In the genomic region with DNA sequence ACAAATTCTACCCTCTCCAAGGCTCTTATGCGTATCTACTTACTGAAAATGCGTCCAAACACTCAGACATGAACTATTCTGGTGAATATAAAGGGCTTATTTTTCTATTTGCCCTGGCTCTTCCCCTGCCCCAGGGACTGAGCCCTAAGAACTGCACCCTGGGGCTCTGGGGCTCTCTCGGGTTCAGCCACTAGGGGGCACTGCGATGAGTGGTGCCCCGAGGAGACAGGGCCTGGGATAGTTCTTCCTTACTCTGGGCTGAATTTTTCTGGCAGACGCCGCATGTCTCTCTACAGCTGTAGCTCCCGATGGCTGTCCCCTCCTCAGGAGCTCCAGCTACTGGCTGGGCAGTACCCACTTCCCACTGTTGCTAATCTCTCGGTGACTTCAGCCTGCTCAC, we compare ENCODE assay signal across 12 cellular contexts. TPM values are rescaled to one million over a fixed set of nuclear protein-coding genes. Genes with fewer than 3 reads are reported as not detected.
DNase-seq lines count a peak whose midpoint lies in the region; ATAC-seq and TF ChIP-seq lines count a peak whose summit lies in the region.
"Had no signal": no experiment of that assay in that cellular context is flagged by ENCODE, and none has a peak within 500 bp of the region (broad histone marks: within the 10 kb centered on the region; RNA-seq: fewer than 3 reads in every experiment).

No MANE protein-coding gene starts in this region.

- no peak overlapping the region for H3K4me2 ChIP-seq in SU-DHL-6 (ENCODE audit: low read depth, low read length, poor library complexity, severe bottlenecking)

- POLR2A ChIA-PET in A673 (lab: Charles Lee; ENCODE audit: low non-redundant PET): no interaction called here

- H4K20me1 ChIP-seq in SU-DHL-6 (ENCODE audit: low read depth, low read length): no peaks in the 10 kb centered on the region

- H3K27ac ChIP-seq in A673 (ENCODE audit: low read depth, low read length, poor library complexity, severe bottlenecking): no peak overlapping the region
- H3K27ac ChIP-seq in SU-DHL-6 (ENCODE audit: low read depth, low read length): no peak overlapping the region
- H3K27ac ChIP-seq in foreskin keratinocyte: no peak overlapping the region
- H3K27ac ChIP-seq: esophagus muscularis mucosa had no signal

- H3K36me3 ChIP-seq in A673 (ENCODE audit: insufficient read depth, low read length, poor library complexity, severe bottlenecking) (no peaks in the 10 kb centered on the region), SU-DHL-6 (ENCODE audit: low read length) (no peaks in the 10 kb centered on the region), H7 (replicated peaks; ENCODE audit: control insufficient read depth, insufficient read depth, low read length) (no peaks in the 10 kb centered on the region)
- H3K36me3 ChIP-seq: esophagus muscularis mucosa had no signal

- no peak for DNase-seq in A673 (ENCODE audit: low spot score)
- no peak for DNase-seq in GM12864 (ENCODE audit: low read depth)
- DNase-seq in foreskin keratinocyte: no peak
- DNase-seq in putamen (ENCODE audit: low spot score): no peak
- no peak for DNase-seq in H7
- no peak for DNase-seq in T-helper 1 cell
- DNase-seq in NCI-H146 treated with DMSO at 0.1 percent for 48 hours (lab: John Stamatoyannopoulos, UW; ENCODE audit: unreplicated experiment): no peak
- DNase-seq: activated B cell treated with CpG ODN at 0.5 μM for 24 hours; activated T-cell treated with anti-CD3 and anti-CD28 coated beads, Interleukin-2, amount 50 U/mL, for 48 hours; nephron progenitor cell had no signal

- CTCF ChIA-PET in A673 (lab: Charles Lee): no interaction called here

- no peaks in the 10 kb centered on the region for H3K9me2 ChIP-seq in SU-DHL-6 (replicated peaks; ENCODE audit: insufficient read depth, low read length)

- no TSS peak for BruUV-seq in A673 (replicated peaks; lab: Mats Ljungman, UMichigan)

- H3K4me3 ChIP-seq in A673 (ENCODE audit: low read depth, low read length, poor library complexity, severe bottlenecking): no peak overlapping the region
- no peak overlapping the region for H3K4me3 ChIP-seq in GM12864 (ENCODE audit: low read depth, low read length)
- no peak overlapping the region for H3K4me3 ChIP-seq in SU-DHL-6 (ENCODE audit: insufficient read depth, low read length, poor library complexity, severe bottlenecking)
- H3K4me3 ChIP-seq in H7 (ENCODE audit: insufficient read depth, low read depth, low read length): no peak overlapping the region
- H3K4me3 ChIP-seq: esophagus muscularis mucosa had no signal

- no peaks in the 10 kb centered on the region for H3K9me3 ChIP-seq in A673 (ENCODE audit: low read depth, low read length, poor library complexity, severe bottlenecking)
- no peaks in the 10 kb centered on the region for H3K9me3 ChIP-seq in SU-DHL-6 (ENCODE audit: insufficient read depth, low read length)
- H3K9me3 ChIP-seq: esophagus muscularis mucosa had no signal

- no peak overlapping the region for H3K9ac ChIP-seq in SU-DHL-6 (ENCODE audit: low read length)

- no peak overlapping the region for H2AFZ ChIP-seq in SU-DHL-6 (ENCODE audit: low read depth, low read length, severe bottlenecking)

- H3F3A ChIP-seq in SU-DHL-6 (ENCODE audit: insufficient read depth): no peaks in the 10 kb centered on the region

- intact Hi-C loops in A673 (cut with micrococcal nuclease; ENCODE audit: unreplicated experiment): no loop called here

- no peaks in the 10 kb centered on the region for H3K79me2 ChIP-seq in SU-DHL-6 (ENCODE audit: insufficient read depth, low read length)

- H3K27me3 ChIP-seq in A673 (replicated peaks; ENCODE audit: insufficient read depth, low read depth, low read length, poor library complexity) (no peaks in the 10 kb centered on the region), SU-DHL-6 (ENCODE audit: low read length) (no peaks in the 10 kb centered on the region), foreskin keratinocyte (no peaks in the 10 kb centered on the region), H7 (ENCODE audit: control insufficient read depth, insufficient read depth, low read length) (no peaks in the 10 kb centered on the region)
- H3K27me3 ChIP-seq: esophagus muscularis mucosa had no signal

- TF ChIP-seq CTCF in A673 (conservative IDR thresholded peaks at IDR 0.05; ENCODE audit: low read depth, low read length): peak; percentile 58
- peak; percentile 58 for TF ChIP-seq CTCF in GM12864 (IDR thresholded peaks at IDR 0.05; ENCODE audit: low read depth, low read length, missing control alignments)
- peak; percentile 88 for TF ChIP-seq CTCF in SU-DHL-6 (IDR thresholded peaks at IDR 0.05; ENCODE audit: insufficient read depth, low read length, poor library complexity, severe bottlenecking)
- TF ChIP-seq CTCF in foreskin keratinocyte (conservative IDR thresholded peaks at IDR 0.05): peak; percentile 49

- no peaks in the 10 kb centered on the region for H3K4me1 ChIP-seq in A673 (ENCODE audit: insufficient read depth, low read length, poor library complexity, severe bottlenecking)
- H3K4me1 ChIP-seq in foreskin keratinocyte: peaks cover 3% of the 10 kb centered on the region
- H3K4me1 ChIP-seq: esophagus muscularis mucosa had no signal

- ATAC-seq in foreskin keratinocyte: no peak

RNA-seq across cellular contexts. Expression of a gene that starts 30.8 kb away (rescaled TPM):
- total RNA-seq in A673 (2021) (0.77 and 3.0 TPM in 2 replicates), foreskin keratinocyte (57.0 and 68.5 TPM in 2 replicates)
- 53.2 and 64.3 TPM in 2 replicates for polyA plus RNA-seq in foreskin keratinocyte
- total RNA-seq in H7 (2014; rRNA removed; shearing (Covaris generic)): 0.48 TPM in 2 replicates

Comparison
In these comparisons a context has a peak if more than half of its experiments do, and no peak if none do; other contexts are left out.
1. RNA of a gene that starts 30.8 kb away (total RNA-seq): 57.0 to 68.5 TPM in foreskin keratinocyte; 0.77 to 3.0 TPM in A673 and 0.48 TPM in H7; every median in the first group is over 10 times any median in the second.
2. Peak in every context shown above with its lines, with median percentiles within 50 percentile points of each other: CTCF ChIP-seq.